23 cellular contexts compared by ENCODE assay signal in the genomic region with DNA sequence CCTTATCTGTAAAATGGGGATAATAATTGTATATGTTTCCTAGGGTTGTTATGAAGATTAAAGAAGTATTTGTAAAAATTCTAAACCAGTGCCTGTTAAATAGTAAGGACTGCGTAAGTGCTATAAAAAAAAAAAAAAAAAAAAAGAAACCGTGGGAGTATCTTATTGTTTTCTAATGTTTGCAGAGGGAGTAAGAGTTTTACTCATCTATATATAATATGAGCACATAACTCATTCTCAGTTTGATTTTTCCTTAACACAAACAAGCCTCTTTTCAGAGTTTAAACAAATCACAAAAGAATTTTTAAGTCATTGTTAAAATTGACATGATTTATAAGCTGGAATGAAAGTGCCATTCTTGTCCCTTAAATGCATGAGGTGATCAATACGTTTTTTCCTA.
"Had no signal": no experiment of that assay in that cellular context is flagged by ENCODE, and none has a peak within 500 bp of the region (broad histone marks: within the 10 kb centered on the region; RNA-seq: fewer than 3 reads in every experiment).

No MANE protein-coding gene starts in this region.

- DNase-seq: colonic mucosa; cortex of kidney; effector CD8-positive, alpha-beta T cell; effector memory CD8-positive, alpha-beta T cell; endodermal cell; foreskin keratinocyte; heart left ventricle; hypothalamus; immature natural killer cell; islet precursor cell; left cardiac atrium; left lung; left ventricle myocardium superior; lower lobe of right lung; mesenchymal stem cell; mucosa of descending colon; naive B cell; naive thymus-derived CD8-positive, alpha-beta T cell had no signal

- H3K9me3 ChIP-seq: colonic mucosa, esophagus muscularis mucosa, gastroesophageal sphincter, heart left ventricle, left lung, lower lobe of right lung, mucosa of descending colon had no signal

- H3K27ac ChIP-seq: colonic mucosa, esophagus muscularis mucosa, foreskin keratinocyte, gastroesophageal sphincter, heart left ventricle, hepatocyte, left lung, lower lobe of right lung had no signal

- H3K4me2 ChIP-seq: hepatocyte had no signal

- H3K27me3 ChIP-seq: colonic mucosa, esophagus muscularis mucosa, foreskin keratinocyte, gastroesophageal sphincter, heart left ventricle, hepatocyte, left lung had no signal

- FAIRE-seq: endometrium, frontal cortex had no signal

- H3K79me2 ChIP-seq: hepatocyte had no signal

- H3K4me3 ChIP-seq: colonic mucosa, esophagus muscularis mucosa, gastroesophageal sphincter, heart left ventricle, hepatocyte, left lung, lower lobe of right lung, mucosa of descending colon had no signal

- H3K36me3 ChIP-seq: colonic mucosa, esophagus muscularis mucosa, gastroesophageal sphincter, heart left ventricle, left lung, lower lobe of right lung had no signal

- H2AFZ ChIP-seq: hepatocyte had no signal

- ATAC-seq: effector memory CD8-positive, alpha-beta T cell; foreskin keratinocyte; gastroesophageal sphincter; heart left ventricle; left cardiac atrium; left lung; left ventricle myocardium superior; lower lobe of right lung; mucosa of descending colon; naive thymus-derived CD8-positive, alpha-beta T cell had no signal

- H3K4me1 ChIP-seq: colonic mucosa, foreskin keratinocyte, heart left ventricle, left lung, lower lobe of right lung had no signal
